1 cellular context compared by ENCODE assay signal in genomic region chr10:78028438-78029293, GRCh38.
A peak's percentile ranks its signal among the peaks of the same experiment; 100 is the strongest.
TF ChIP-seq lines count a peak whose summit lies in the region.

No MANE protein-coding gene starts in this region.

TF ChIP-seq in HepG2, 621 proteins besides CTCF, POLR2A, EP300 and RAD21 (continued from another document and continues in another):
- TF ChIP-seq ELF4 (CRISPR knock-in tag; IDR thresholded peaks at IDR 0.05; ENCODE audit: borderline replicate concordance) (no peak), ZNF3 (CRISPR knock-in tag; IDR thresholded peaks at IDR 0.05) (0 out of 2 replicates have a peak, but pooled peaks have one; percentile 51), ZBTB21 (CRISPR knock-in tag; IDR thresholded peaks at IDR 0.05) (no peak), HNRNPL (IDR thresholded peaks at IDR 0.05; ENCODE audit: low read depth, low read length) (no peak), PLSCR1 (CRISPR knock-in tag; IDR thresholded peaks at IDR 0.05; ENCODE audit: borderline replicate concordance) (no peak), TCF12 (IDR thresholded peaks at IDR 0.05) (no peak), TCF12 (CRISPR knock-in tag; IDR thresholded peaks at IDR 0.05) (peak; percentile 67; the same call in 1 of the 2 replicates), HNF4A (CRISPR knock-in tag; IDR thresholded peaks at IDR 0.05) (peak; percentile 94), SETDB1 (CRISPR knock-in tag; IDR thresholded peaks at IDR 0.05; ENCODE audit: borderline replicate concordance) (no peak), PHF8 (CRISPR knock-in tag; IDR thresholded peaks at IDR 0.05) (no peak), TERF1 (CRISPR knock-in tag; IDR thresholded peaks at IDR 0.05) (no peak), E2F2 (CRISPR knock-in tag; IDR thresholded peaks at IDR 0.05; ENCODE audit: borderline replicate concordance) (no peak), SSRP1 (CRISPR knock-in tag; IDR thresholded peaks at IDR 0.05) (no peak), NR0B2 (CRISPR knock-in tag; IDR thresholded peaks at IDR 0.05) (0 out of 2 replicates have a peak, but pooled peaks have one; percentile 34), U2AF1 (optimal IDR thresholded peaks at IDR 0.05; ENCODE audit: low read depth, low read length) (peak; percentile 21), ZFP91 (CRISPR knock-in tag; IDR thresholded peaks at IDR 0.05; ENCODE audit: borderline replicate concordance) (0 out of 2 replicates have a peak, but pooled peaks have one; percentile 23), ATF5 (CRISPR knock-in tag; IDR thresholded peaks at IDR 0.05; ENCODE audit: low read depth) (0 out of 2 replicates have a peak, but pooled peaks have one; percentile 15), POGZ (CRISPR knock-in tag; IDR thresholded peaks at IDR 0.05) (no peak), ZNF879 (CRISPR knock-in tag; IDR thresholded peaks at IDR 0.05) (no peak), DMTF1 (CRISPR knock-in tag; IDR thresholded peaks at IDR 0.05) (no peak), ARID2 (CRISPR knock-in tag; IDR thresholded peaks at IDR 0.05; ENCODE audit: borderline replicate concordance) (peak; percentile 56; the same call in 1 of the 2 replicates), ZNF317 (CRISPR knock-in tag; IDR thresholded peaks at IDR 0.05) (peak; percentile 93), KLF6 (CRISPR knock-in tag; IDR thresholded peaks at IDR 0.05) (no peak), ZNF556 (CRISPR knock-in tag; IDR thresholded peaks at IDR 0.05; ENCODE audit: borderline replicate concordance) (peak; percentile 10; the same call in 1 of the 2 replicates), TBX3 (IDR thresholded peaks at IDR 0.05; ENCODE audit: borderline replicate concordance) (peak; percentile 77; the same call in 1 of the 2 replicates), STAG1 (CRISPR knock-in tag; IDR thresholded peaks at IDR 0.05) (no peak), ZNF510 (CRISPR knock-in tag; IDR thresholded peaks at IDR 0.05; ENCODE audit: low read depth) (peak; percentile 66; the same call in 1 of the 2 replicates), SNAPC2 (CRISPR knock-in tag; IDR thresholded peaks at IDR 0.05) (no peak), ZNF709 (CRISPR knock-in tag; IDR thresholded peaks at IDR 0.05) (no peak), ZNF781 (CRISPR knock-in tag; IDR thresholded peaks at IDR 0.05; ENCODE audit: borderline replicate concordance, not compliant biosample characterization) (no peak), ZNF644 (CRISPR knock-in tag; IDR thresholded peaks at IDR 0.05; ENCODE audit: low read depth) (no peak), ZNF550 (CRISPR knock-in tag; IDR thresholded peaks at IDR 0.05; ENCODE audit: borderline replicate concordance) (no peak), NFYC (CRISPR knock-in tag; IDR thresholded peaks at IDR 0.05) (no peak), ZFY (CRISPR knock-in tag; IDR thresholded peaks at IDR 0.05) (no peak), SP4 (CRISPR knock-in tag; IDR thresholded peaks at IDR 0.05) (no peak; the same call in 1 of the 2 replicates), E2F5 (CRISPR knock-in tag; conservative IDR thresholded peaks at IDR 0.05) (no peak), NONO (IDR thresholded peaks at IDR 0.05) (no peak), NONO (CRISPR knock-in tag; conservative IDR thresholded peaks at IDR 0.05) (no peak), ZNF607 (CRISPR knock-in tag; IDR thresholded peaks at IDR 0.05; ENCODE audit: borderline replicate concordance) (0 out of 2 replicates have a peak, but pooled peaks have one; percentile 7), KMT2A (CRISPR knock-in tag; IDR thresholded peaks at IDR 0.05) (no peak), ZSCAN5A (CRISPR knock-in tag; IDR thresholded peaks at IDR 0.05; ENCODE audit: borderline replicate concordance) (no peak; the same call in 1 of the 2 replicates), MEIS1 (CRISPR knock-in tag; IDR thresholded peaks at IDR 0.05; ENCODE audit: borderline replicate concordance) (0 out of 2 replicates have a peak, but pooled peaks have one; percentile 71), JUND (CRISPR knock-in tag; IDR thresholded peaks at IDR 0.05) (no peak), TAF1 (CRISPR knock-in tag; IDR thresholded peaks at IDR 0.05) (no peak), ZNF333 (CRISPR knock-in tag; IDR thresholded peaks at IDR 0.05; ENCODE audit: borderline replicate concordance) (peak; percentile 34; the same call in 1 of the 2 replicates), ZBTB38 (CRISPR knock-in tag; IDR thresholded peaks at IDR 0.05) (no peak), SIX4 (CRISPR knock-in tag; IDR thresholded peaks at IDR 0.05) (no peak), HNF4G (IDR thresholded peaks at IDR 0.05; ENCODE audit: borderline replicate concordance, low read depth, low read length) (peak; percentile 89), HNF4G (CRISPR knock-in tag; IDR thresholded peaks at IDR 0.05; ENCODE audit: borderline replicate concordance, low read depth) (no peak), RORA (CRISPR knock-in tag; IDR thresholded peaks at IDR 0.05) (no peak), ZNF12 (CRISPR knock-in tag; IDR thresholded peaks at IDR 0.05) (no peak), ZMYM4 (CRISPR knock-in tag; IDR thresholded peaks at IDR 0.05) (no peak), ATF7 (IDR thresholded peaks at IDR 0.05) (no peak), ATF7 (CRISPR knock-in tag; IDR thresholded peaks at IDR 0.05) (no peak), WIZ (CRISPR knock-in tag; IDR thresholded peaks at IDR 0.05) (0 out of 2 replicates have a peak, but pooled peaks have one; percentile 16), ARID5B (CRISPR knock-in tag; IDR thresholded peaks at IDR 0.05) (0 out of 2 replicates have a peak, but pooled peaks have one; percentile 3), GTF2F1 (IDR thresholded peaks at IDR 0.05; ENCODE audit: low read length) (no peak), NFKBIZ (CRISPR knock-in tag; IDR thresholded peaks at IDR 0.05) (no peak), LCORL (IDR thresholded peaks at IDR 0.05) (no peak), LCORL (CRISPR knock-in tag; IDR thresholded peaks at IDR 0.05) (peak; percentile 38; the same call in 1 of the 2 replicates), ZNF383 (CRISPR knock-in tag; IDR thresholded peaks at IDR 0.05; ENCODE audit: borderline replicate concordance) (no peak), TCF7 (IDR thresholded peaks at IDR 0.05; ENCODE audit: low read depth) (no peak), SMC3 (IDR thresholded peaks at IDR 0.05; ENCODE audit: low read length) (no peak), HOXA3 (CRISPR knock-in tag; IDR thresholded peaks at IDR 0.05) (peak; percentile 17; the same call in 1 of the 2 replicates), ZNF552 (CRISPR knock-in tag; IDR thresholded peaks at IDR 0.05; ENCODE audit: borderline replicate concordance) (no peak)
